ENCODE assay signal across 24 cellular contexts in genomic region chr5:77033338-77033737, GRCh38. TPM values are rescaled to one million over a fixed set of nuclear protein-coding genes. Genes with fewer than 3 reads are reported as not detected.
DNase-seq lines count a peak whose midpoint lies in the region; ATAC-seq and TF ChIP-seq lines count a peak whose summit lies in the region.
"Had no signal": no experiment of that assay in that cellular context is flagged by ENCODE, and none has a peak within 500 bp of the region (broad histone marks: within the 10 kb centered on the region; RNA-seq: fewer than 3 reads in every experiment).

No MANE protein-coding gene starts in this region.

- H3K4me1 Mint-ChIP-seq in T-helper 2 cell treated with Interferon-gamma antibody and Interleukin-4, amounts not matched to agents 5 μg/mL and 100 μg/mL, for 36 hours (ENCODE audit: low read depth) = peaks cover 23% of the 10 kb centered on the region
- peaks cover 23% of the 10 kb centered on the region for H3K4me1 Mint-ChIP-seq in neural crest cell

- H3K79me2 ChIP-seq in DND-41 (ENCODE audit: insufficient read depth, low read length) = peaks cover 28% of the 10 kb centered on the region
- H3K79me2 ChIP-seq in SU-DHL-6 (ENCODE audit: insufficient read depth, low read length) = peaks cover 43% of the 10 kb centered on the region

- no peaks in the 10 kb centered on the region for H3K27me3 Mint-ChIP-seq in T-helper 2 cell treated with Interferon-gamma antibody and Interleukin-4, amounts not matched to agents 5 μg/mL and 100 μg/mL, for 36 hours (ENCODE audit: low read depth)
- H3K27me3 Mint-ChIP-seq in neural crest cell (ENCODE audit: low read depth) = no peaks in the 10 kb centered on the region

- H4K20me1 ChIP-seq in DND-41 (ENCODE audit: insufficient read depth, low read length) (no peaks in the 10 kb centered on the region), SU-DHL-6 (ENCODE audit: low read depth, low read length) (no peaks in the 10 kb centered on the region)

- H3K9ac ChIP-seq in DND-41 (ENCODE audit: low read depth, low read length) = no peak overlapping the region
- no peak overlapping the region for H3K9ac ChIP-seq in SU-DHL-6 (ENCODE audit: low read length)
- H3K9ac ChIP-seq: SK-N-SH had no signal

- peaks cover 14% of the 10 kb centered on the region for H3K9me3 ChIP-seq in DND-41 (ENCODE audit: insufficient read depth, low read length, severe bottlenecking)
- H3K9me3 ChIP-seq in SU-DHL-6 (ENCODE audit: insufficient read depth, low read length) = peaks cover 15% of the 10 kb centered on the region; the same call in 1 of the 2 replicates
- peaks cover 0 to 8% (median 3%) of the 10 kb centered on the region in 4 donors for H3K9me3 ChIP-seq in upper lobe of left lung

- no peaks in the 10 kb centered on the region for H3K27me3 ChIP-seq in DND-41 (ENCODE audit: insufficient read depth, low read length, poor library complexity)
- no peaks in the 10 kb centered on the region for H3K27me3 ChIP-seq in SU-DHL-6 (ENCODE audit: low read length)
- H3K27me3 ChIP-seq in upper lobe of left lung = no peaks in the 10 kb centered on the region

- no peak overlapping the region for H3K27ac Mint-ChIP-seq in T-helper 2 cell treated with Interferon-gamma antibody and Interleukin-4, amounts not matched to agents 5 μg/mL and 100 μg/mL, for 36 hours
- no peak overlapping the region for H3K27ac Mint-ChIP-seq in neural crest cell (ENCODE audit: unreplicated experiment)

- H3K27ac ChIP-seq in DND-41 (ENCODE audit: low read length) = no peak overlapping the region
- no peak overlapping the region for H3K27ac ChIP-seq in SU-DHL-6 (ENCODE audit: low read depth, low read length)
- no peak overlapping the region for H3K27ac ChIP-seq in upper lobe of left lung
- H3K27ac ChIP-seq: 22Rv1 had no signal

- ATAC-seq in DND-41 (ENCODE audit: insufficient read depth, low read depth) (no peak), HG03432 (IDR thresholded peaks at IDR 0.05; ENCODE audit: unreplicated experiment) (no peak), GM21717 (IDR thresholded peaks at IDR 0.05; ENCODE audit: unreplicated experiment) (no peak), upper lobe of left lung (ENCODE audit: low FRiP score in 2 of 2) (no peak)
- ATAC-seq: K562, PC-3 had no signal

- no peak for TF ChIP-seq EP300 in upper lobe of left lung (IDR thresholded peaks at IDR 0.05)

- no peak overlapping the region for H2AFZ ChIP-seq in DND-41 (ENCODE audit: low read depth, low read length)
- no peak overlapping the region for H2AFZ ChIP-seq in SU-DHL-6 (ENCODE audit: low read depth, low read length, severe bottlenecking)

- TF ChIP-seq POLR2A in upper lobe of left lung (IDR thresholded peaks at IDR 0.05) = no peak

- TF ChIP-seq CTCF in DND-41 (IDR thresholded peaks at IDR 0.05; ENCODE audit: borderline replicate concordance, extremely low read depth, low read length, poor library complexity, severe bottlenecking) (no peak), SU-DHL-6 (IDR thresholded peaks at IDR 0.05; ENCODE audit: insufficient read depth, low read length, poor library complexity, severe bottlenecking) (no peak), neural crest cell (conservative IDR thresholded peaks at IDR 0.05) (no peak), upper lobe of left lung (IDR thresholded peaks at IDR 0.05) (no peak)

- peaks cover 61% of the 10 kb centered on the region for H3K36me3 Mint-ChIP-seq in T-helper 2 cell treated with Interferon-gamma antibody and Interleukin-4, amounts not matched to agents 5 μg/mL and 100 μg/mL, for 36 hours (ENCODE audit: low read depth)
- H3K36me3 Mint-ChIP-seq in neural crest cell (ENCODE audit: low read depth) = peaks cover 19% of the 10 kb centered on the region

- H3K36me3 ChIP-seq in DND-41 (ENCODE audit: insufficient read depth, low read length) = peaks cover 42% of the 10 kb centered on the region
- H3K36me3 ChIP-seq in SU-DHL-6 (ENCODE audit: low read length) = peaks cover 44% of the 10 kb centered on the region
- peaks cover 6 to 42% (median 21%) of the 10 kb centered on the region in 4 donors for H3K36me3 ChIP-seq in upper lobe of left lung

- peaks cover 4% of the 10 kb centered on the region for H3F3A ChIP-seq in SU-DHL-6 (ENCODE audit: insufficient read depth)

- DNase-seq in T-helper 2 cell treated with Interferon-gamma antibody and Interleukin-4, amounts not matched to agents 5 μg/mL and 100 μg/mL, for 36 hours (ENCODE audit: low spot score) = no peak
- no peak for DNase-seq in T-helper 2 cell
- DNase-seq in DND-41 = no peak
- no peak for DNase-seq in neural crest cell (ENCODE audit: low read depth, low spot score)
- DNase-seq in upper lobe of left lung = no peak
- DNase-seq: COR-L47, DMS 273 treated with DMSO at 0.1 percent for 48 hours, GDM1, H7, NCI-H1417, NCI-H187, NCI-H2227 treated with DMSO at 0.1 percent for 48 hours, NCI-H510A treated with DMSO at 0.1 percent for 48 hours, NCI-H774, PC-3, RPMI8226, SHP77 treated with DMSO at 0.1 percent for 48 hours, SK-N-SH had no signal

- no peaks in the 10 kb centered on the region for H3K9me2 ChIP-seq in SU-DHL-6 (replicated peaks; ENCODE audit: insufficient read depth, low read length)
- H3K9me2 ChIP-seq: SK-N-SH had no signal

- H3K4me3 ChIP-seq in DND-41 (ENCODE audit: low read depth in 1 of 2, low read length in 2 of 2) (no peak overlapping the region), SU-DHL-6 (ENCODE audit: insufficient read depth, low read length, poor library complexity, severe bottlenecking) (no peak overlapping the region), upper lobe of left lung (no peak overlapping the region)
- H3K4me3 ChIP-seq: K562 had no signal

- peaks cover 18% of the 10 kb centered on the region for H3K9me3 Mint-ChIP-seq in T-helper 2 cell treated with Interferon-gamma antibody and Interleukin-4, amounts not matched to agents 5 μg/mL and 100 μg/mL, for 36 hours
- peaks cover 14% of the 10 kb centered on the region for H3K9me3 Mint-ChIP-seq in neural crest cell

- H3K4me1 ChIP-seq in DND-41 (ENCODE audit: insufficient read depth, low read length) (peaks cover 38% of the 10 kb centered on the region), upper lobe of left lung (peaks cover 9 to 18% (median 15%) of the 10 kb centered on the region in 4 donors)

- H3K4me3 Mint-ChIP-seq in T-helper 2 cell treated with Interferon-gamma antibody and Interleukin-4, amounts not matched to agents 5 μg/mL and 100 μg/mL, for 36 hours = peak overlapping the region; percentile 43
- H3K4me3 Mint-ChIP-seq in neural crest cell = peak overlapping the region; percentile 74
- H3K4me3 Mint-ChIP-seq: CD14-positive monocyte had no signal

- peak overlapping the region; percentile 34; the same call in 1 of the 2 replicates for H3K4me2 ChIP-seq in DND-41 (ENCODE audit: insufficient read depth, low read length)
- peak overlapping the region; percentile 23 for H3K4me2 ChIP-seq in SU-DHL-6 (ENCODE audit: low read depth, low read length, poor library complexity, severe bottlenecking)
- H3K4me2 ChIP-seq: SK-N-SH had no signal

- WGBS in upper lobe of left lung, 2 donors = 94 to 96% methylated on average over 5 of the region's 5 CpGs

RNA-seq across cellular contexts. Expression of gene AGGF1, which starts 3.1 kb away (rescaled TPM):
- 26.6 and 26.9 TPM in 2 replicates for total RNA-seq in neural crest cell
- 10 to 100 TPM; 20.4 to 51.3 (median 26.3) TPM for total RNA-seq in upper lobe of left lung

RNA-seq across cellular contexts. Expression of gene ZBED3, which starts 53.7 kb away (rescaled TPM):
- total RNA-seq in neural crest cell (12.1 and 12.2 TPM in 2 replicates), upper lobe of left lung (10 to 100 TPM in 4 of 6 donors, 1 to 10 TPM in 2; 8.1 to 32.1 (median 17.0) TPM)
- total RNA-seq: K562 had no signal
